In genomic region chr1:167367705-167368104, GRCh38 we compare ENCODE assay signal across 25 cellular contexts.
"Had no signal": no experiment of that assay in that cellular context is flagged by ENCODE, and none has a peak within 500 bp of the region (broad histone marks: within the 10 kb centered on the region; RNA-seq: fewer than 3 reads in every experiment).

No MANE protein-coding gene starts in this region.

- H3K4me3 Mint-ChIP-seq: activated CD4-positive, alpha-beta memory T cell treated with anti-CD3 and anti-CD28 coated beads, Interleukin-2, amount 10 ng/mL, durations not matched to agents 7 days and 5 days; activated CD4-positive, alpha-beta T cell treated with anti-CD3 and anti-CD28 coated beads, Interleukin-2, amount 10 ng/mL, durations not matched to agents 7 days and 5 days; activated naive CD8-positive, alpha-beta T cell; activated T-cell treated with anti-CD3 and anti-CD28 coated beads, Interleukin-2, amount 50 U/mL, for 24 hours; activated T-helper 17 cell treated with anti-CD3 and anti-CD28 coated beads, Interleukin-2, amount 50 U/mL, for 72 hours; central memory CD8-positive, alpha-beta T cell; dendritic cell treated with granulocyte-macrophage colony-stimulating factor and Interleukin-4, amounts not matched to agents 40 ng/mL and 50 ng/mL, for 4 days; endodermal cell had no signal

- H3K27ac Mint-ChIP-seq: activated CD4-positive, alpha-beta memory T cell treated with anti-CD3 and anti-CD28 coated beads, Interleukin-2, amount 10 ng/mL, durations not matched to agents 7 days and 5 days; activated CD4-positive, alpha-beta T cell treated with anti-CD3 and anti-CD28 coated beads, Interleukin-2, amount 10 ng/mL, durations not matched to agents 7 days and 5 days; activated naive CD8-positive, alpha-beta T cell; activated T-cell treated with anti-CD3 and anti-CD28 coated beads, Interleukin-2, amount 50 U/mL, for 24 hours; activated T-helper 17 cell treated with anti-CD3 and anti-CD28 coated beads, Interleukin-2, amount 50 U/mL, for 72 hours; dendritic cell treated with granulocyte-macrophage colony-stimulating factor and Interleukin-4, amounts not matched to agents 40 ng/mL and 50 ng/mL, for 4 days; endodermal cell had no signal

- H3K9me3 Mint-ChIP-seq: activated CD4-positive, alpha-beta memory T cell treated with anti-CD3 and anti-CD28 coated beads, Interleukin-2, amount 10 ng/mL, durations not matched to agents 7 days and 5 days; activated CD4-positive, alpha-beta T cell treated with anti-CD3 and anti-CD28 coated beads, Interleukin-2, amount 10 ng/mL, durations not matched to agents 7 days and 5 days; activated T-cell treated with anti-CD3 and anti-CD28 coated beads, Interleukin-2, amount 50 U/mL, for 24 hours; activated T-helper 17 cell treated with anti-CD3 and anti-CD28 coated beads, Interleukin-2, amount 50 U/mL, for 72 hours; central memory CD8-positive, alpha-beta T cell; dendritic cell treated with granulocyte-macrophage colony-stimulating factor and Interleukin-4, amounts not matched to agents 40 ng/mL and 50 ng/mL, for 4 days; endodermal cell had no signal

- H3K27me3 Mint-ChIP-seq: activated CD4-positive, alpha-beta memory T cell treated with anti-CD3 and anti-CD28 coated beads, Interleukin-2, amount 10 ng/mL, durations not matched to agents 7 days and 5 days; activated CD4-positive, alpha-beta T cell treated with anti-CD3 and anti-CD28 coated beads, Interleukin-2, amount 10 ng/mL, durations not matched to agents 7 days and 5 days; activated naive CD8-positive, alpha-beta T cell; activated T-cell treated with anti-CD3 and anti-CD28 coated beads, Interleukin-2, amount 50 U/mL, for 24 hours; activated T-helper 17 cell treated with anti-CD3 and anti-CD28 coated beads, Interleukin-2, amount 50 U/mL, for 72 hours; central memory CD8-positive, alpha-beta T cell; dendritic cell treated with granulocyte-macrophage colony-stimulating factor and Interleukin-4, amounts not matched to agents 40 ng/mL and 50 ng/mL, for 4 days had no signal

- DNase-seq: activated CD4-positive, alpha-beta memory T cell treated with anti-CD3 and anti-CD28 coated beads, Interleukin-2, amount 10 ng/mL, durations not matched to agents 7 days and 5 days; activated CD4-positive, alpha-beta T cell treated with anti-CD3 and anti-CD28 coated beads for 1 hour; activated CD4-positive, alpha-beta T cell treated with anti-CD3 and anti-CD28 coated beads for 4 hours; activated CD4-positive, alpha-beta T cell treated with anti-CD3 and anti-CD28 coated beads, Interleukin-2, amount 10 ng/mL, durations not matched to agents 7 days and 5 days; activated CD4-positive, alpha-beta T cell treated with anti-CD3 and anti-CD28 coated beads, Interleukin-2, amount 50 U/mL, for 4 hours; activated CD8-positive, alpha-beta memory T cell treated with anti-CD3 and anti-CD28 coated beads, Interleukin-2, amount 50 U/mL, for 48 hours; activated effector memory CD4-positive, alpha-beta T cell treated with Interleukin-2 at 50 U/mL for 16 hours; activated gamma-delta T cell treated with Interleukin-2 at 50 U/mL for 16 hours; activated naive CD4-positive, alpha-beta T cell treated with anti-CD3 and anti-CD28 coated beads, Interleukin-2, amount 50 U/mL, for 16 hours; activated naive CD4-positive, alpha-beta T cell treated with Interleukin-2 at 50 U/mL for 16 hours; activated T-cell treated with anti-CD3 and anti-CD28 coated beads for 4 hours; activated T-cell treated with anti-CD3 and anti-CD28 coated beads, Interleukin-2, amount 50 U/mL, for 24 hours; amniotic stem cell; anterior cingulate cortex; brain microvascular endothelial cell; dorsolateral prefrontal cortex; effector memory CD4-positive, alpha-beta T cell; endodermal cell; head of caudate nucleus; hippocampal formation had no signal

- H3K4me1 Mint-ChIP-seq: activated CD4-positive, alpha-beta memory T cell treated with anti-CD3 and anti-CD28 coated beads, Interleukin-2, amount 10 ng/mL, durations not matched to agents 7 days and 5 days; activated CD4-positive, alpha-beta T cell treated with anti-CD3 and anti-CD28 coated beads, Interleukin-2, amount 10 ng/mL, durations not matched to agents 7 days and 5 days; central memory CD8-positive, alpha-beta T cell had no signal

- ATAC-seq: activated T-helper 17 cell treated with anti-CD3 and anti-CD28 coated beads, Interleukin-2, amount 50 U/mL, for 72 hours; esophagus mucosa had no signal
